8 cellular contexts compared by ENCODE assay signal in the genomic region with DNA sequence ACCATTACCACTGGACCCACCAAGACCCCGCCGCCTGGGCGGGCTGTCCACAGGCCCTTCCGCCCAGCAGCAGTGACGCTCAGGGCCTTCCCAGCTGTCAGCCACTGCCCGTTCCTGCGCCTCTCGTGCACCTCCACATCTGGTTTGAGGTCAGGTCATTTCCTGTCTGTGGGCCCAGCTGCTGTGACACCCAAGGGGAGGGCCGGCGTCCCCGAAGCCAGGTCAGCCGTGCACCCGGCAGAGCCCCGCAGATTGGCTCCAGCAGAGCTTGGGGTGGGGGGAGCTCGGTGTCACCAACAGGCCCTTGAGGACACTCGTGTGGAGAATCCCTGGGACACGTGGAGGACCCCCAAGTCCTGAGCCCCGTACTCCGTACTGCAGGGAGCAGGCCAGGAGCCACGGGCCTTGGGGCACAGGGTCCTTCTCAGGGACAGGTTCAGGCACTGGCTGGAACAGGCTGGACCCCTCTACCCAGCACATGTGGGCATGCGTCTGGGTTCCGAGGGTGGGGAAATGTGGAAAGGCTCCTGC. TPM values are rescaled to one million over a fixed set of nuclear protein-coding genes. Genes with fewer than 3 reads are reported as not detected.
DNase-seq lines count a peak whose midpoint lies in the region.
"Had no signal": no experiment of that assay in that cellular context is flagged by ENCODE, and none has a peak within 500 bp of the region (broad histone marks: within the 10 kb centered on the region; RNA-seq: fewer than 3 reads in every experiment).

No MANE protein-coding gene starts in this region.

- no peak overlapping the region for H3K27ac ChIP-seq in mesendoderm (ENCODE audit: low read depth, low read length)
- H3K27ac ChIP-seq: tibial artery had no signal

- H4K5ac ChIP-seq in mesendoderm (ENCODE audit: low read length), result no peak overlapping the region

- no peaks in the 10 kb centered on the region for H3K79me2 ChIP-seq in mesendoderm (ENCODE audit: control insufficient read depth, insufficient read depth, low read length)

- peaks cover 7% of the 10 kb centered on the region for H3K4me1 ChIP-seq in mesendoderm (ENCODE audit: control insufficient read depth, low read depth, low read length)

- no peak overlapping the region for H2BK15ac ChIP-seq in mesendoderm (replicated peaks; ENCODE audit: low read depth)

- no peak overlapping the region for H2AK5ac ChIP-seq in mesendoderm (ENCODE audit: low read length)

- no peak overlapping the region for H2BK5ac ChIP-seq in mesendoderm (ENCODE audit: low read length)

- no peak overlapping the region for H3K4me2 ChIP-seq in mesendoderm (ENCODE audit: low read length)

- peak; percentile 38 for DNase-seq in stimulated activated CD4-positive, alpha-beta T cell treated with anti-CD3 and anti-CD28 coated beads, Interleukin-15, amount 100 ng/mL, for 24 hours
- DNase-seq in stimulated activated CD4-positive, alpha-beta T cell treated with anti-CD3 and anti-CD28 coated beads, Interleukin-4, amount 100 ng/mL, for 1 hour, result no peak
- DNase-seq in activated gamma-delta T cell (lab: John Stamatoyannopoulos, UW) (peak; percentile 39), amniotic stem cell (lab: John Stamatoyannopoulos, UW) (no peak), SIG-M5 (lab: John Stamatoyannopoulos, UW) (no peak), mesendoderm (no peak)
- DNase-seq: stimulated activated CD4-positive, alpha-beta T cell treated with anti-CD3 and anti-CD28 coated beads, Interleukin-1b, Interleukin-23, amount 100 ng/mL, for 48 hours; tibial artery had no signal

- H3K4ac ChIP-seq in mesendoderm (ENCODE audit: low read depth, low read length), result no peak overlapping the region

- no peaks in the 10 kb centered on the region for H3K27me3 ChIP-seq in mesendoderm (ENCODE audit: insufficient read depth, low read length, poor library complexity)
- H3K27me3 ChIP-seq: tibial artery had no signal

- H3K56ac ChIP-seq in mesendoderm (ENCODE audit: low read length), result no peak overlapping the region

- H3K23ac ChIP-seq in mesendoderm (ENCODE audit: low read length), result no peak overlapping the region

- no peak overlapping the region for H4K8ac ChIP-seq in mesendoderm (ENCODE audit: low read depth, low read length)

- no peak overlapping the region for H3K4me3 ChIP-seq in mesendoderm (ENCODE audit: low read length)
- H3K4me3 ChIP-seq: tibial artery had no signal

- WGBS in mesendoderm (ENCODE audit: extremely low coverage, insufficient coverage, low lambda C conversion rate), result no CpG with 5 or more reads among the region's 22 CpGs

- H2BK120ac ChIP-seq in mesendoderm (ENCODE audit: low read depth, low read length), result no peak overlapping the region

- H3K9ac ChIP-seq in mesendoderm (ENCODE audit: low read length), result no peak overlapping the region

- H3K36me3 ChIP-seq in mesendoderm (ENCODE audit: control insufficient read depth, insufficient read depth, low read length), result peaks cover 9% of the 10 kb centered on the region

- no peak overlapping the region for H3K18ac ChIP-seq in mesendoderm (ENCODE audit: low read length)

- no peaks in the 10 kb centered on the region for H3K79me1 ChIP-seq in mesendoderm (ENCODE audit: low read length)

RNA-seq across cellular contexts. Expression of gene SPATA2L, which starts 4.8 kb away (rescaled TPM):
- 4.6 TPM for polyA plus RNA-seq in mesendoderm (2013, experiment 1 of 2)
- polyA plus RNA-seq in mesendoderm (2013, experiment 2 of 2), result 4.8 TPM

RNA-seq across cellular contexts. Expression of gene CDK10, which starts 10.2 kb away (rescaled TPM):
- 30.2 TPM for polyA plus RNA-seq in mesendoderm (2013, experiment 1 of 2)
- polyA plus RNA-seq in mesendoderm (2013, experiment 2 of 2), result 31.3 TPM

RNA-seq across cellular contexts. Expression of gene VPS9D1, which starts 24.0 kb away (rescaled TPM):
- 0.91 TPM for polyA plus RNA-seq in mesendoderm (2013, experiment 1 of 2)
- polyA plus RNA-seq in mesendoderm (2013, experiment 2 of 2), result 1.3 TPM

RNA-seq across cellular contexts. Expression of gene ZNF276, which starts 24.7 kb away (rescaled TPM):
- polyA plus RNA-seq in mesendoderm (2013, experiment 1 of 2), result 4.5 TPM
- polyA plus RNA-seq in mesendoderm (2013, experiment 2 of 2), result 4.5 TPM

RNA-seq across cellular contexts. Expression of gene SPATA33, which starts 39.0 kb away (rescaled TPM):
- 16.3 TPM for polyA plus RNA-seq in mesendoderm (2013, experiment 1 of 2)
- polyA plus RNA-seq in mesendoderm (2013, experiment 2 of 2), result 15.7 TPM

Comparison
In these comparisons a context has a peak if more than half of its experiments do, and no peak if none do; other contexts are left out.
1. DNase-seq: peak in stimulated activated CD4-positive, alpha-beta T cell treated with anti-CD3 and anti-CD28 coated beads, Interleukin-15, amount 100 ng/mL, for 24 hours (single experiment) and activated gamma-delta T cell (single experiment); none in stimulated activated CD4-positive, alpha-beta T cell treated with anti-CD3 and anti-CD28 coated beads, Interleukin-4, amount 100 ng/mL, for 1 hour (single experiment), amniotic stem cell (single experiment), SIG-M5 (single experiment) and mesendoderm (single experiment).